8 cellular contexts compared by ENCODE assay signal in the genomic region with DNA sequence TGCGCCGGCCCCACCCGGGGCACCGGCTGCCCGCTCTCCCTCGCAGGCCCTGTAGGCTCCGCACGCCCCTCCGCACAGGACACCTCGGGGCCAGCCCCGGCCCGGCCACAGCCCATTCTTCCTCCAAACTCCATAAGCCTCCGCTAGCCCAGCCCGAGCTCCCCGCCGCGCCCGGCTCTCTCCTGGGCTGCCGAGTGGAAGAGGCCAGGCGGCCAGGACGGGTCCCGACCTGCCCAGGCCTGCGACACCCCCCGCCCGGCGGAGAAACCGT. TPM values are rescaled to one million over a fixed set of nuclear protein-coding genes. Genes with fewer than 3 reads are reported as not detected.
A peak's percentile ranks its signal among the peaks of the same experiment; 100 is the strongest.
DNase-seq lines count a peak whose midpoint lies in the region; ATAC-seq and TF ChIP-seq lines count a peak whose summit lies in the region.

No MANE protein-coding gene starts in this region.

- H3K36me3 ChIP-seq in endocrine pancreas (ENCODE audit: control insufficient read depth, insufficient read depth, low read length), result no peaks in the 10 kb centered on the region
- no peaks in the 10 kb centered on the region for H3K36me3 ChIP-seq in mucosa of descending colon (ENCODE audit: low read depth)
- H3K36me3 ChIP-seq in thyroid gland, result no peaks in the 10 kb centered on the region

- ATAC-seq in GM21381 (IDR thresholded peaks at IDR 0.05; ENCODE audit: unreplicated experiment) (peak; percentile 30), mucosa of descending colon (peak; percentile 60)

- H3K4me1 ChIP-seq in endocrine pancreas (ENCODE audit: control insufficient read depth, insufficient read depth, low read length) (peaks cover 10% of the 10 kb centered on the region), mucosa of descending colon (ENCODE audit: low read depth) (peaks cover 23% of the 10 kb centered on the region), thyroid gland (peaks cover 17 to 29% of the 10 kb centered on the region in 2 donors)

- TF ChIP-seq POLR2A in thyroid gland (IDR thresholded peaks at IDR 0.05), result no peak

- peak overlapping the region; percentile 90 to 97 (median 95) for H3K27ac ChIP-seq in thyroid gland

- H3K9me3 ChIP-seq in endocrine pancreas (ENCODE audit: control insufficient read depth, low read length) (no peaks in the 10 kb centered on the region), mucosa of descending colon (no peaks in the 10 kb centered on the region), thyroid gland (no peaks in the 10 kb centered on the region)

- H3K27me3 ChIP-seq in endocrine pancreas (ENCODE audit: control insufficient read depth, insufficient read depth, low read length), result no peaks in the 10 kb centered on the region
- no peaks in the 10 kb centered on the region for H3K27me3 ChIP-seq in thyroid gland

- peak overlapping the region; percentile 95 for H3K4me3 ChIP-seq in WI38 (ENCODE audit: low read depth, low read length)
- peak overlapping the region; percentile 99 for H3K4me3 ChIP-seq in endocrine pancreas (ENCODE audit: control insufficient read depth, insufficient read depth, low read length)
- H3K4me3 ChIP-seq in mucosa of descending colon, result peak overlapping the region; percentile 96
- H3K4me3 ChIP-seq in thyroid gland (replicated peaks in 1 of 3), result peak overlapping the region; percentile 83 to 99 (median 96)

- H3K9ac ChIP-seq in endocrine pancreas (ENCODE audit: control insufficient read depth, insufficient read depth, low read length), result peak overlapping the region; percentile 96

- TF ChIP-seq CTCF in WI38 (IDR thresholded peaks at IDR 0.05; ENCODE audit: low read depth, low read length) (no peak), mucosa of descending colon (IDR thresholded peaks at IDR 0.05) (no peak), thyroid gland (IDR thresholded peaks at IDR 0.05) (no peak)

- DNase-seq in Daoy (ENCODE audit: low read depth) (peak; percentile 51), HK-2 (ENCODE audit: unreplicated experiment) (peak; percentile 67), mucosa of descending colon (peak; percentile 55 to 76 (median 75)), thyroid gland (peak; percentile 52 to 57), NCI-H2196 (lab: John Stamatoyannopoulos, UW; ENCODE audit: unreplicated experiment) (no peak)

- 1 to 3% methylated on average over 7 to 25 of the region's 27 CpGs for WGBS in thyroid gland, 2 donors

- intact Hi-C loops in mucosa of descending colon (cut with DNase I, micrococcal nuclease) (no loop called here), thyroid gland (cut with DNase I) (no loop called here)

RNA-seq across cellular contexts. Expression of a gene that starts 0.4 kb away (rescaled TPM):
- total RNA-seq in Daoy (2014; rRNA removed; shearing (Covaris generic)), result 31.9 and 47.1 TPM in 2 replicates
- total RNA-seq in mucosa of descending colon (100 to 1,000 TPM; 196 to 238 (median 227) TPM), thyroid gland (100 to 1,000 TPM; 141 to 206 (median 204) TPM)

RNA-seq across cellular contexts. Expression of a gene that starts 2.1 kb away (rescaled TPM):
- total RNA-seq in Daoy (2014; rRNA removed; shearing (Covaris generic)), result 15.6 and 19.9 TPM in 2 replicates
- 10 to 100 TPM; 28.2 to 51.8 (median 49.8) TPM for total RNA-seq in mucosa of descending colon
- 10 to 100 TPM; 48.8 to 96.0 (median 60.9) TPM for total RNA-seq in thyroid gland
